Comparison of ENCODE assay signal across 13 cellular contexts in the genomic region with DNA sequence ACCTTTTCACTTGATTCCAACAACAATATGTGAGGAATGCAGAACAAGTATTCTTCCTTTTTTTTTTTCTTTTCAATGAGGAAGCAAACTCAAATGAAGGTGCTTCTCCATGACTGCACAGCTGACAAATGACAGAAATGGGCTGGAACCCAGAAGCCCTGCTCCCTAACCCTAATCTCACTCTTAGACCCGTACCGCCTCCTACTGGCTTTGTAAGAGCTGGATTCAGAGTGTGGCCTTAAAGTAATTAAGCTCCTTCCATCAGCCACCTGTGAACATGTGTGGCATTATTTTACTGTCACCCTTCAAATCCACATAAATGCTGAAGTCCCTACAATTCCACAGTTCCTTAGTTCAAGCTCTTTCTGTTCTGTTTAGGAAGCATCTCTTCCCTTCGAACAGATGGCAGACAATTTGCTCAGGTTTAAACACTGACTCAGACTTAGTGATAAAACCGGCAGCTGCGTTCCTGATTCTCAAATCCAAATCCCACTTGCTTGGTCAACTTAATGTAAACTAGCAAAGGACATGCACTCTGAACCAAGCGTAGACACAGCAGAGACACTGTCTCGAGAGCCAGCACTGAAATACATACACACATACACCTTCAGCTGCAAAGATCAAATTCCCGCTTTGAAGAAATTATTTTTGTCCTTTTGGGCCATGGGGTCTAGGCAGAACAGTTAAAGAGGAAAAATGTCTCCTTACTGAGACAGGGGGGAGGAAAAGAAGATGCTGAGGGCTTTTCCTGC.
DNase-seq lines count a peak whose midpoint lies in the region; ATAC-seq and TF ChIP-seq lines count a peak whose summit lies in the region.
"Had no signal": no experiment of that assay in that cellular context is flagged by ENCODE, and none has a peak within 500 bp of the region (broad histone marks: within the 10 kb centered on the region; RNA-seq: fewer than 3 reads in every experiment).

No MANE protein-coding gene starts in this region.

- WGBS in right cardiac atrium: 62% methylated on average over 8 of the region's 8 CpGs

- no peak overlapping the region for H3K4me2 ChIP-seq in fibroblast of lung (ENCODE audit: extremely low read depth, insufficient read depth, low read length)

- H3K27me3 ChIP-seq in cardiac muscle cell (no peaks in the 10 kb centered on the region), right cardiac atrium (ENCODE audit: control insufficient read depth, insufficient read depth) (no peaks in the 10 kb centered on the region), fibroblast of lung (ENCODE audit: control insufficient read depth, insufficient read depth, low read length) (peaks cover 5% of the 10 kb centered on the region)

- no peaks in the 10 kb centered on the region for H4K20me1 ChIP-seq in fibroblast of lung (ENCODE audit: control insufficient read depth, extremely low read depth, insufficient read depth, low read length)

- H3K27ac ChIP-seq in cardiac muscle cell (no peak overlapping the region), right cardiac atrium (ENCODE audit: low read length) (no peak overlapping the region), fibroblast of lung (ENCODE audit: insufficient read depth, low read length) (no peak overlapping the region)
- H3K27ac ChIP-seq: upper lobe of right lung had no signal

- TF ChIP-seq CTCF in cardiac muscle cell (IDR thresholded peaks at IDR 0.05; ENCODE audit: low read depth, low read length) (peak; percentile 25), fibroblast of lung (conservative IDR thresholded peaks at IDR 0.05 in 1 of 2, IDR thresholded peaks at IDR 0.05 in 1 of 2; ENCODE audit: low read depth in 1 of 2, low read length in 2 of 2) (peak; percentile 20 to 29)

- H3K79me2 ChIP-seq in fibroblast of lung (ENCODE audit: control insufficient read depth, insufficient read depth, low read length): no peaks in the 10 kb centered on the region

- no peak for ATAC-seq in right cardiac atrium
- ATAC-seq in HG03460 (IDR thresholded peaks at IDR 0.05; ENCODE audit: unreplicated experiment): no peak
- ATAC-seq: left colon, upper lobe of right lung had no signal

- intact Hi-C loops in right cardiac atrium (cut with DNase I): no loop called here

- H3K9ac ChIP-seq in fibroblast of lung (ENCODE audit: insufficient read depth, low read length): no peak overlapping the region

- peak in 1 of 2 donors; percentile 24 for DNase-seq in cardiac muscle cell (ENCODE audit: low read depth in 1 of 2, low spot score in 1 of 2)
- no peak for DNase-seq in right cardiac atrium
- peak; percentile 68 for DNase-seq in NCI-H82 treated with DMSO at 0.1 percent for 48 hours (lab: John Stamatoyannopoulos, UW; ENCODE audit: unreplicated experiment)
- peak; percentile 23 to 69 for DNase-seq in fibroblast of lung (ENCODE audit: low read depth in 2 of 2)
- DNase-seq in central memory CD4-positive, alpha-beta T cell: no peak
- DNase-seq in NK-92 (lab: John Stamatoyannopoulos, UW; ENCODE audit: unreplicated experiment): no peak
- no peak for DNase-seq in SHP77 treated with DMSO at 0.1 percent for 48 hours (lab: John Stamatoyannopoulos, UW)
- DNase-seq: activated CD4-positive, CD25-positive, alpha-beta regulatory T cell; activated naive CD4-positive, alpha-beta T cell; left colon; posterior cingulate gyrus; upper lobe of right lung had no signal

- no peak overlapping the region for H2AFZ ChIP-seq in fibroblast of lung (ENCODE audit: low read length)

- H3K4me1 ChIP-seq in cardiac muscle cell (ENCODE audit: low read depth) (no peaks in the 10 kb centered on the region), right cardiac atrium (ENCODE audit: control insufficient read depth, insufficient read depth, low read length) (no peaks in the 10 kb centered on the region), fibroblast of lung (ENCODE audit: control insufficient read depth, extremely low read depth, insufficient read depth, low read length) (no peaks in the 10 kb centered on the region)
- H3K4me1 ChIP-seq: upper lobe of right lung had no signal

- H3K36me3 ChIP-seq in cardiac muscle cell (no peaks in the 10 kb centered on the region), fibroblast of lung (ENCODE audit: control insufficient read depth, insufficient read depth, low read length) (no peaks in the 10 kb centered on the region)
- H3K36me3 ChIP-seq: upper lobe of right lung had no signal

- no peaks in the 10 kb centered on the region for H3K9me3 ChIP-seq in cardiac muscle cell (ENCODE audit: low read depth)
- no peaks in the 10 kb centered on the region for H3K9me3 ChIP-seq in right cardiac atrium (ENCODE audit: control insufficient read depth, low read length)
- no peaks in the 10 kb centered on the region for H3K9me3 ChIP-seq in fibroblast of lung (ENCODE audit: control insufficient read depth, insufficient read depth, low read depth, low read length)
- H3K9me3 ChIP-seq: upper lobe of right lung had no signal

- H3K4me3 ChIP-seq in cardiac muscle cell (no peak overlapping the region), right cardiac atrium (ENCODE audit: low read length) (no peak overlapping the region), fibroblast of lung (replicated peaks in 1 of 4; ENCODE audit: control extremely low read depth in 1 of 4, insufficient read depth in 1 of 4, low read depth in 3 of 4, low read length in 4 of 4) (no peak overlapping the region)
- H3K4me3 ChIP-seq: upper lobe of right lung had no signal

Comparison
In these comparisons a context has a peak if more than half of its experiments do, and no peak if none do; other contexts are left out.
1. DNase-seq: peak in NCI-H82 treated with DMSO at 0.1 percent for 48 hours (single experiment) and fibroblast of lung (2 of 2); none in right cardiac atrium (0 of 3), central memory CD4-positive, alpha-beta T cell (single experiment), NK-92 (single experiment) and SHP77 treated with DMSO at 0.1 percent for 48 hours (single experiment).